2 cellular contexts compared by ENCODE assay signal in the genomic region with DNA sequence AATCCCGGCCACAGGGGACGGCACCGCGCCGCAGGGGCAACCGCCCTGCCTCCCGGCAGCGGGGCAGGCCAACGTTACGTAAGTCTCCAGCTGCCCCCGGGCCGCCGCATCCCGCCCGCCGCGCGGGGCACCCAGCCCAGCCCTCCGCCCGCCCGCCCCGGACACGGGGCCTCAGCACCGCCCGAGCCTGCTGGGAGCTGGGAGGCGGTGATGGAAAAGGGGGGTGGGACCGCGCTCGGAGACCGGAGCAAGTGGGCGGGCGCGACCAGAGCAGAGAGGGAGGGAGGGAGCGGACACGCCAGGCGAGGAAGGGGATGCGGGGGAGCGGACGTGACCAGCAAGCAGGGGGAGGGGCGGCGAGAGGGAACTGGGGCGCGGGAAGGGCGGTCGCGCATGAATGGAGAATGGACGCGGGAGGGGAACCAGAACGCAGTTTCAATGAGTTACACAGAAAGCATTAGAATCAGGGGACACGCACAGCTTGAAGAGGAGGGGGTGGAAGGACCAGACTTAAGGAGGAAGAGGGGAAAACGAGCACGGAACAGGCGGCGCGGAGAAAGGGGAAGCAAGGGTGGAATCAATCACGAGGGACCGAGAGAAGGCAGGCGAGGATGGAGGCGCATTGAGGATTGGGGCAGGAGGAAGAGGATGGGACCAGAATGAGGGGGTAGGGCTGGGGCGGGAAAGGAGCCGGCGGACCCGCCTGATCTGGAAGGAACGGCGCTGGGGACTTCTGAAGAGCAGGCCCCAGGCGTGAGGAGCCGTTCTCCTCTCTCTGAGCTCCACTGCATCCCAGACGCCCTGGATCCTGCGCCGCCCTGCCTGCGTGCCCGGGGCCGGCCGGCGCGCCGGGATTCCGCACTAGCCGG.
TF ChIP-seq lines count a peak whose summit lies in the region.

No MANE protein-coding gene starts in this region.

TF ChIP-seq in GM12891, 5 proteins besides CTCF, POLR2A, EP300 and RAD21 (continued from another document):
- peak; percentile 75 for TF ChIP-seq PAX5 (IDR thresholded peaks at IDR 0.05; ENCODE audit: insufficient read depth, low read length, severe bottlenecking)
- 0 out of 2 replicates have a peak, but pooled peaks have one; percentile 38 for TF ChIP-seq SPI1 (IDR thresholded peaks at IDR 0.05; ENCODE audit: low read depth, low read length)
- TF ChIP-seq TAF1 (IDR thresholded peaks at IDR 0.05; ENCODE audit: low read depth, low read length): peak; percentile 58
- TF ChIP-seq POLR2AphosphoS5 (IDR thresholded peaks at IDR 0.05; ENCODE audit: low read depth, low read length): no peak

TF ChIP-seq in GM12878, 131 proteins besides CTCF, POLR2A, EP300 and RAD21 (continued from another document and continues in another):
- TF ChIP-seq EGR1 (IDR thresholded peaks at IDR 0.05; ENCODE audit: borderline replicate concordance in 1 of 2, low read depth in 2 of 2, low read length in 2 of 2): peak in 1 of 2 experiments; percentile 86; a peak in 1 of 3 replicates
- TF ChIP-seq, protein P1, sequence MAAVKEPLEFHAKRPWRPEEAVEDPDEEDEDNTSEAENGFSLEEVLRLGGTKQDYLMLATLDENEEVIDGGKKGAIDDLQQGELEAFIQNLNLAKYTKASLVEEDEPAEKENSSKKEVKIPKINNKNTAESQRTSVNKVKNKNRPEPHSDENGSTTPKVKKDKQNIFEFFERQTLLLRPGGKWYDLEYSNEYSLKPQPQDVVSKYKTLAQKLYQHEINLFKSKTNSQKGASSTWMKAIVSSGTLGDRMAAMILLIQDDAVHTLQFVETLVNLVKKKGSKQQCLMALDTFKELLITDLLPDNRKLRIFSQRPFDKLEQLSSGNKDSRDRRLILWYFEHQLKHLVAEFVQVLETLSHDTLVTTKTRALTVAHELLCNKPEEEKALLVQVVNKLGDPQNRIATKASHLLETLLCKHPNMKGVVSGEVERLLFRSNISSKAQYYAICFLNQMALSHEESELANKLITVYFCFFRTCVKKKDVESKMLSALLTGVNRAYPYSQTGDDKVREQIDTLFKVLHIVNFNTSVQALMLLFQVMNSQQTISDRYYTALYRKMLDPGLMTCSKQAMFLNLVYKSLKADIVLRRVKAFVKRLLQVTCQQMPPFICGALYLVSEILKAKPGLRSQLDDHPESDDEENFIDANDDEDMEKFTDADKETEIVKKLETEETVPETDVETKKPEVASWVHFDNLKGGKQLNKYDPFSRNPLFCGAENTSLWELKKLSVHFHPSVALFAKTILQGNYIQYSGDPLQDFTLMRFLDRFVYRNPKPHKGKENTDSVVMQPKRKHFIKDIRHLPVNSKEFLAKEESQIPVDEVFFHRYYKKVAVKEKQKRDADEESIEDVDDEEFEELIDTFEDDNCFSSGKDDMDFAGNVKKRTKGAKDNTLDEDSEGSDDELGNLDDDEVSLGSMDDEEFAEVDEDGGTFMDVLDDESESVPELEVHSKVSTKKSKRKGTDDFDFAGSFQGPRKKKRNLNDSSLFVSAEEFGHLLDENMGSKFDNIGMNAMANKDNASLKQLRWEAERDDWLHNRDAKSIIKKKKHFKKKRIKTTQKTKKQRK (IDR thresholded peaks at IDR 0.05; ENCODE audit: low read depth, low read length): no peak
- peak; percentile 99 for TF ChIP-seq NBN (IDR thresholded peaks at IDR 0.05)
- no peak for TF ChIP-seq ZNF622 (IDR thresholded peaks at IDR 0.05)
- TF ChIP-seq ZBED1 (IDR thresholded peaks at IDR 0.05; ENCODE audit: borderline replicate concordance): no peak
- no peak for TF ChIP-seq SUZ12 (IDR thresholded peaks at IDR 0.05; ENCODE audit: unreplicated experiment)
- TF ChIP-seq RBBP5 (conservative IDR thresholded peaks at IDR 0.05): no peak
- peak; percentile 59 for TF ChIP-seq IKZF1 (conservative IDR thresholded peaks at IDR 0.05)
- TF ChIP-seq, protein P2, sequence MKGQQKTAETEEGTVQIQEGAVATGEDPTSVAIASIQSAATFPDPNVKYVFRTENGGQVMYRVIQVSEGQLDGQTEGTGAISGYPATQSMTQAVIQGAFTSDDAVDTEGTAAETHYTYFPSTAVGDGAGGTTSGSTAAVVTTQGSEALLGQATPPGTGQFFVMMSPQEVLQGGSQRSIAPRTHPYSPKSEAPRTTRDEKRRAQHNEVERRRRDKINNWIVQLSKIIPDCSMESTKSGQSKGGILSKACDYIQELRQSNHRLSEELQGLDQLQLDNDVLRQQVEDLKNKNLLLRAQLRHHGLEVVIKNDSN (IDR thresholded peaks at IDR 0.05; ENCODE audit: borderline replicate concordance, extremely low read length, insufficient read depth, low read depth, low read length): no peak
- TF ChIP-seq TAF1 (IDR thresholded peaks at IDR 0.05; ENCODE audit: borderline replicate concordance, low read depth, low read length): peak; percentile 73; the same call in 1 of the 2 replicates
- TF ChIP-seq, protein P3, sequence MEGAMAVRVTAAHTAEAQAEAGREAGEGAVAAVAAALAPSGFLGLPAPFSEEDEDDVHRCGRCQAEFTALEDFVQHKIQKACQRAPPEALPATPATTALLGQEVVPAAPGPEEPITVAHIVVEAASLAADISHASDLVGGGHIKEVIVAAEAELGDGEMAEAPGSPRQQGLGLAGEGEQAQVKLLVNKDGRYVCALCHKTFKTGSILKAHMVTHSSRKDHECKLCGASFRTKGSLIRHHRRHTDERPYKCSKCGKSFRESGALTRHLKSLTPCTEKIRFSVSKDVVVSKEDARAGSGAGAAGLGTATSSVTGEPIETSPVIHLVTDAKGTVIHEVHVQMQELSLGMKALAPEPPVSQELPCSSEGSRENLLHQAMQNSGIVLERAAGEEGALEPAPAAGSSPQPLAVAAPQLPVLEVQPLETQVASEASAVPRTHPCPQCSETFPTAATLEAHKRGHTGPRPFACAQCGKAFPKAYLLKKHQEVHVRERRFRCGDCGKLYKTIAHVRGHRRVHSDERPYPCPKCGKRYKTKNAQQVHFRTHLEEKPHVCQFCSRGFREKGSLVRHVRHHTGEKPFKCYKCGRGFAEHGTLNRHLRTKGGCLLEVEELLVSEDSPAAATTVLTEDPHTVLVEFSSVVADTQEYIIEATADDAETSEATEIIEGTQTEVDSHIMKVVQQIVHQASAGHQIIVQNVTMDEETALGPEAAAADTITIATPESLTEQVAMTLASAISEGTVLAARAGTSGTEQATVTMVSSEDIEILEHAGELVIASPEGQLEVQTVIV (IDR thresholded peaks at IDR 0.05; ENCODE audit: borderline replicate concordance, partially characterized antibody): no peak
- no peak for TF ChIP-seq EZH2 (IDR thresholded peaks at IDR 0.05; ENCODE audit: borderline replicate concordance, control insufficient read depth, low read depth, low read length)
- peak; percentile 99 for TF ChIP-seq HDGF (IDR thresholded peaks at IDR 0.05)
- TF ChIP-seq, protein P4, sequence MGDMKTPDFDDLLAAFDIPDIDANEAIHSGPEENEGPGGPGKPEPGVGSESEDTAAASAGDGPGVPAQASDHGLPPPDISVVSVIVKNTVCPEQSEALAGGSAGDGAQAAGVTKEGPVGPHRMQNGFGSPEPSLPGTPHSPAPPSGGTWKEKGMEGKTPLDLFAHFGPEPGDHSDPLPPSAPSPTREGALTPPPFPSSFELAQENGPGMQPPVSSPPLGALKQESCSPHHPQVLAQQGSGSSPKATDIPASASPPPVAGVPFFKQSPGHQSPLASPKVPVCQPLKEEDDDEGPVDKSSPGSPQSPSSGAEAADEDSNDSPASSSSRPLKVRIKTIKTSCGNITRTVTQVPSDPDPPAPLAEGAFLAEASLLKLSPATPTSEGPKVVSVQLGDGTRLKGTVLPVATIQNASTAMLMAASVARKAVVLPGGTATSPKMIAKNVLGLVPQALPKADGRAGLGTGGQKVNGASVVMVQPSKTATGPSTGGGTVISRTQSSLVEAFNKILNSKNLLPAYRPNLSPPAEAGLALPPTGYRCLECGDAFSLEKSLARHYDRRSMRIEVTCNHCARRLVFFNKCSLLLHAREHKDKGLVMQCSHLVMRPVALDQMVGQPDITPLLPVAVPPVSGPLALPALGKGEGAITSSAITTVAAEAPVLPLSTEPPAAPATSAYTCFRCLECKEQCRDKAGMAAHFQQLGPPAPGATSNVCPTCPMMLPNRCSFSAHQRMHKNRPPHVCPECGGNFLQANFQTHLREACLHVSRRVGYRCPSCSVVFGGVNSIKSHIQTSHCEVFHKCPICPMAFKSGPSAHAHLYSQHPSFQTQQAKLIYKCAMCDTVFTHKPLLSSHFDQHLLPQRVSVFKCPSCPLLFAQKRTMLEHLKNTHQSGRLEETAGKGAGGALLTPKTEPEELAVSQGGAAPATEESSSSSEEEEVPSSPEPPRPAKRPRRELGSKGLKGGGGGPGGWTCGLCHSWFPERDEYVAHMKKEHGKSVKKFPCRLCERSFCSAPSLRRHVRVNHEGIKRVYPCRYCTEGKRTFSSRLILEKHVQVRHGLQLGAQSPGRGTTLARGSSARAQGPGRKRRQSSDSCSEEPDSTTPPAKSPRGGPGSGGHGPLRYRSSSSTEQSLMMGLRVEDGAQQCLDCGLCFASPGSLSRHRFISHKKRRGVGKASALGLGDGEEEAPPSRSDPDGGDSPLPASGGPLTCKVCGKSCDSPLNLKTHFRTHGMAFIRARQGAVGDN (IDR thresholded peaks at IDR 0.05): no peak; the same call in 1 of the 2 replicates
- TF ChIP-seq, protein P5, sequence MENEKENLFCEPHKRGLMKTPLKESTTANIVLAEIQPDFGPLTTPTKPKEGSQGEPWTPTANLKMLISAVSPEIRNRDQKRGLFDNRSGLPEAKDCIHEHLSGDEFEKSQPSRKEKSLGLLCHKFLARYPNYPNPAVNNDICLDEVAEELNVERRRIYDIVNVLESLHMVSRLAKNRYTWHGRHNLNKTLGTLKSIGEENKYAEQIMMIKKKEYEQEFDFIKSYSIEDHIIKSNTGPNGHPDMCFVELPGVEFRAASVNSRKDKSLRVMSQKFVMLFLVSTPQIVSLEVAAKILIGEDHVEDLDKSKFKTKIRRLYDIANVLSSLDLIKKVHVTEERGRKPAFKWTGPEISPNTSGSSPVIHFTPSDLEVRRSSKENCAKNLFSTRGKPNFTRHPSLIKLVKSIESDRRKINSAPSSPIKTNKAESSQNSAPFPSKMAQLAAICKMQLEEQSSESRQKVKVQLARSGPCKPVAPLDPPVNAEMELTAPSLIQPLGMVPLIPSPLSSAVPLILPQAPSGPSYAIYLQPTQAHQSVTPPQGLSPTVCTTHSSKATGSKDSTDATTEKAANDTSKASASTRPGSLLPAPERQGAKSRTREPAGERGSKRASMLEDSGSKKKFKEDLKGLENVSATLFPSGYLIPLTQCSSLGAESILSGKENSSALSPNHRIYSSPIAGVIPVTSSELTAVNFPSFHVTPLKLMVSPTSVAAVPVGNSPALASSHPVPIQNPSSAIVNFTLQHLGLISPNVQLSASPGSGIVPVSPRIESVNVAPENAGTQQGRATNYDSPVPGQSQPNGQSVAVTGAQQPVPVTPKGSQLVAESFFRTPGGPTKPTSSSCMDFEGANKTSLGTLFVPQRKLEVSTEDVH (IDR thresholded peaks at IDR 0.05; ENCODE audit: low read depth, partially characterized antibody): peak; percentile 40
- TF ChIP-seq PML (IDR thresholded peaks at IDR 0.05; ENCODE audit: low read length): no peak
- no peak; the same call in 2 of the 3 replicates for TF ChIP-seq POU2F2 (IDR thresholded peaks at IDR 0.05; ENCODE audit: borderline replicate concordance, low read depth, low read length)
- TF ChIP-seq SMAD5 (IDR thresholded peaks at IDR 0.05; ENCODE audit: low read depth): no peak
- 0 out of 2 replicates have a peak, but pooled peaks have one; percentile 5 for TF ChIP-seq SMARCA5 (IDR thresholded peaks at IDR 0.05)
- TF ChIP-seq ZNF384 (IDR thresholded peaks at IDR 0.05; ENCODE audit: borderline replicate concordance, low read depth, low read length): no peak
- TF ChIP-seq CHD2 (IDR thresholded peaks at IDR 0.05; ENCODE audit: borderline replicate concordance, low read depth, low read length): 0 out of 2 replicates have a peak, but pooled peaks have one; percentile 42
- TF ChIP-seq SIX5 (IDR thresholded peaks at IDR 0.05; ENCODE audit: low read depth, low read length, severe bottlenecking): no peak
- TF ChIP-seq, protein P6, sequence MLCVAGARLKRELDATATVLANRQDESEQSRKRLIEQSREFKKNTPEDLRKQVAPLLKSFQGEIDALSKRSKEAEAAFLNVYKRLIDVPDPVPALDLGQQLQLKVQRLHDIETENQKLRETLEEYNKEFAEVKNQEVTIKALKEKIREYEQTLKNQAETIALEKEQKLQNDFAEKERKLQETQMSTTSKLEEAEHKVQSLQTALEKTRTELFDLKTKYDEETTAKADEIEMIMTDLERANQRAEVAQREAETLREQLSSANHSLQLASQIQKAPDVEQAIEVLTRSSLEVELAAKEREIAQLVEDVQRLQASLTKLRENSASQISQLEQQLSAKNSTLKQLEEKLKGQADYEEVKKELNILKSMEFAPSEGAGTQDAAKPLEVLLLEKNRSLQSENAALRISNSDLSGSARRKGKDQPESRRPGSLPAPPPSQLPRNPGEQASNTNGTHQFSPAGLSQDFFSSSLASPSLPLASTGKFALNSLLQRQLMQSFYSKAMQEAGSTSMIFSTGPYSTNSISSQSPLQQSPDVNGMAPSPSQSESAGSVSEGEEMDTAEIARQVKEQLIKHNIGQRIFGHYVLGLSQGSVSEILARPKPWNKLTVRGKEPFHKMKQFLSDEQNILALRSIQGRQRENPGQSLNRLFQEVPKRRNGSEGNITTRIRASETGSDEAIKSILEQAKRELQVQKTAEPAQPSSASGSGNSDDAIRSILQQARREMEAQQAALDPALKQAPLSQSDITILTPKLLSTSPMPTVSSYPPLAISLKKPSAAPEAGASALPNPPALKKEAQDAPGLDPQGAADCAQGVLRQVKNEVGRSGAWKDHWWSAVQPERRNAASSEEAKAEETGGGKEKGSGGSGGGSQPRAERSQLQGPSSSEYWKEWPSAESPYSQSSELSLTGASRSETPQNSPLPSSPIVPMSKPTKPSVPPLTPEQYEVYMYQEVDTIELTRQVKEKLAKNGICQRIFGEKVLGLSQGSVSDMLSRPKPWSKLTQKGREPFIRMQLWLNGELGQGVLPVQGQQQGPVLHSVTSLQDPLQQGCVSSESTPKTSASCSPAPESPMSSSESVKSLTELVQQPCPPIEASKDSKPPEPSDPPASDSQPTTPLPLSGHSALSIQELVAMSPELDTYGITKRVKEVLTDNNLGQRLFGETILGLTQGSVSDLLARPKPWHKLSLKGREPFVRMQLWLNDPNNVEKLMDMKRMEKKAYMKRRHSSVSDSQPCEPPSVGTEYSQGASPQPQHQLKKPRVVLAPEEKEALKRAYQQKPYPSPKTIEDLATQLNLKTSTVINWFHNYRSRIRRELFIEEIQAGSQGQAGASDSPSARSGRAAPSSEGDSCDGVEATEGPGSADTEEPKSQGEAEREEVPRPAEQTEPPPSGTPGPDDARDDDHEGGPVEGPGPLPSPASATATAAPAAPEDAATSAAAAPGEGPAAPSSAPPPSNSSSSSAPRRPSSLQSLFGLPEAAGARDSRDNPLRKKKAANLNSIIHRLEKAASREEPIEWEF (IDR thresholded peaks at IDR 0.05; ENCODE audit: insufficient replicate concordance, low read depth, low read length): no peak
- no peak for TF ChIP-seq CHD4 (IDR thresholded peaks at IDR 0.05)
- no peak for TF ChIP-seq NFIC (IDR thresholded peaks at IDR 0.05; ENCODE audit: low read depth, low read length)
- no peak for TF ChIP-seq STAT3 (IDR thresholded peaks at IDR 0.05; ENCODE audit: low read depth, low read length)
- no peak for TF ChIP-seq FOXK2 (IDR thresholded peaks at IDR 0.05)
- TF ChIP-seq ATF7 (IDR thresholded peaks at IDR 0.05; ENCODE audit: low read depth): 0 out of 2 replicates have a peak, but pooled peaks have one; percentile 38
- no peak for TF ChIP-seq SREBF2 (IDR thresholded peaks at IDR 0.05; ENCODE audit: low read length)
